In genomic region chr9:35997016-35997415, GRCh38 we compare ENCODE assay signal across 10 cellular contexts. TPM values are rescaled to one million over a fixed set of nuclear protein-coding genes. Genes with fewer than 3 reads are reported as not detected.
"Had no signal": no experiment of that assay in that cellular context is flagged by ENCODE, and none has a peak within 500 bp of the region (broad histone marks: within the 10 kb centered on the region; RNA-seq: fewer than 3 reads in every experiment).

No MANE protein-coding gene starts in this region.

RNA-seq across cellular contexts. Expression of gene OR2S2, which starts 39.1 kb away (rescaled TPM):
- total RNA-seq: activated CD4-positive, alpha-beta memory T cell treated with anti-CD3 and anti-CD28 coated beads, Interleukin-2, amount 10 ng/mL, durations not matched to agents 7 days and 5 days; activated CD8-positive, alpha-beta memory T cell treated with anti-CD3 and anti-CD28 coated beads, Interleukin-2, amount 10 ng/mL, durations not matched to agents 7 days and 5 days; aorta; K562; M059J; NCI-H460; RPMI7951; SJCRH30; T-helper 1 cell treated with Interleukin-12 subunit alpha and Interleukin-12 subunit beta and Interleukin-4 antibody, amounts not matched to agents 30 ng/mL and 1 ng/mL, for 36 hours; T-helper 2 cell treated with Interferon-gamma antibody and Interleukin-4, amounts not matched to agents 100 ng/mL and 5 ng/mL, for 36 hours had no signal
- polyA plus RNA-seq: aorta, K562 had no signal
